ENCODE assay signal across 19 cellular contexts in genomic region chr14:96629558-96630222, GRCh38.
DNase-seq lines count a peak whose midpoint lies in the region; ATAC-seq and TF ChIP-seq lines count a peak whose summit lies in the region.
"Had no signal": no experiment of that assay in that cellular context is flagged by ENCODE, and none has a peak within 500 bp of the region (broad histone marks: within the 10 kb centered on the region; RNA-seq: fewer than 3 reads in every experiment).

No MANE protein-coding gene starts in this region.

- H3K4me1 Mint-ChIP-seq in progenitor cell of endocrine pancreas (ENCODE audit: low read depth) = no peaks in the 10 kb centered on the region
- no peaks in the 10 kb centered on the region for H3K4me1 Mint-ChIP-seq in CD4-positive, alpha-beta T cell (ENCODE audit: low read depth)

- no peaks in the 10 kb centered on the region for H3K9me3 Mint-ChIP-seq in progenitor cell of endocrine pancreas (ENCODE audit: low read depth)
- no peaks in the 10 kb centered on the region for H3K9me3 Mint-ChIP-seq in CD4-positive, alpha-beta T cell
- H3K9me3 Mint-ChIP-seq: HFFc6 had no signal

- no peaks in the 10 kb centered on the region for H3K36me3 Mint-ChIP-seq in progenitor cell of endocrine pancreas (ENCODE audit: insufficient read depth)
- no peaks in the 10 kb centered on the region for H3K36me3 Mint-ChIP-seq in CD4-positive, alpha-beta T cell (ENCODE audit: low read depth)

- no peaks in the 10 kb centered on the region for H3K9me3 ChIP-seq in Peyer's patch
- H3K9me3 ChIP-seq in CD4-positive, alpha-beta T cell (ENCODE audit: control insufficient read depth, low read length) = no peaks in the 10 kb centered on the region
- no peaks in the 10 kb centered on the region for H3K9me3 ChIP-seq in body of pancreas
- H3K9me3 ChIP-seq: A549 had no signal

- H3K27ac ChIP-seq in Peyer's patch = no peak overlapping the region
- no peak overlapping the region for H3K27ac ChIP-seq in CD4-positive, alpha-beta T cell (ENCODE audit: low read depth, low read length)
- H3K27ac ChIP-seq in body of pancreas = no peak overlapping the region
- H3K27ac ChIP-seq: A549, KMS-11, PC-9 had no signal

- H3K27ac Mint-ChIP-seq in progenitor cell of endocrine pancreas = no peak overlapping the region
- no peak overlapping the region for H3K27ac Mint-ChIP-seq in CD4-positive, alpha-beta T cell
- H3K27ac Mint-ChIP-seq: HFFc6 had no signal

- H3K36me3 ChIP-seq in Peyer's patch = no peaks in the 10 kb centered on the region
- H3K36me3 ChIP-seq in body of pancreas (replicated peaks in 1 of 2; ENCODE audit: insufficient read depth in 1 of 2, low read depth in 2 of 2) = no peaks in the 10 kb centered on the region

- 40 to 62% methylated on average over 4 of the region's 4 CpGs for WGBS in body of pancreas, 2 donors

- no peak for ATAC-seq in CD4-positive, alpha-beta T cell (ENCODE audit: poor library complexity)
- ATAC-seq in body of pancreas = no peak
- ATAC-seq: A549 had no signal

- H3K27me3 ChIP-seq in Peyer's patch (no peaks in the 10 kb centered on the region), body of pancreas (no peaks in the 10 kb centered on the region)
- peaks cover 14% of the 10 kb centered on the region for H3K27me3 ChIP-seq in CD4-positive, alpha-beta T cell (ENCODE audit: control insufficient read depth, insufficient read depth, low read length)

- no peak for TF ChIP-seq POLR2A in Peyer's patch (IDR thresholded peaks at IDR 0.05)
- no peak for TF ChIP-seq POLR2A in body of pancreas (IDR thresholded peaks at IDR 0.05)

- TF ChIP-seq CTCF in Peyer's patch (IDR thresholded peaks at IDR 0.05) (no peak), progenitor cell of endocrine pancreas (IDR thresholded peaks at IDR 0.05; ENCODE audit: unreplicated experiment) (no peak), body of pancreas (IDR thresholded peaks at IDR 0.05) (no peak)
- TF ChIP-seq CTCF in CD4-positive, alpha-beta T cell (IDR thresholded peaks at IDR 0.05) = no peak

- no peak overlapping the region for H3K4me3 Mint-ChIP-seq in progenitor cell of endocrine pancreas (ENCODE audit: low read depth)
- no peak overlapping the region for H3K4me3 Mint-ChIP-seq in CD4-positive, alpha-beta T cell
- H3K4me3 Mint-ChIP-seq: HFFc6 had no signal

- H3K4me1 ChIP-seq in Peyer's patch = no peaks in the 10 kb centered on the region
- H3K4me1 ChIP-seq in body of pancreas = no peaks in the 10 kb centered on the region
- H3K4me1 ChIP-seq: A549 had no signal

- CTCF ChIA-PET in CD4-positive, alpha-beta T cell (lab: Charles Lee) = no interaction called here

- H3K27me3 Mint-ChIP-seq in progenitor cell of endocrine pancreas = peaks cover 7% of the 10 kb centered on the region
- peaks cover 7% of the 10 kb centered on the region for H3K27me3 Mint-ChIP-seq in CD4-positive, alpha-beta T cell

- no peak overlapping the region for H3K4me3 ChIP-seq in Peyer's patch
- H3K4me3 ChIP-seq in body of pancreas = no peak overlapping the region
- H3K4me3 ChIP-seq: A549, PC-9 had no signal

- DNase-seq in activated CD8-positive, alpha-beta memory T cell treated with anti-CD3 and anti-CD28 coated beads for 24 hours = peak; percentile 21
- DNase-seq in activated CD8-positive, alpha-beta memory T cell treated with anti-CD3 and anti-CD28 coated beads, Interleukin-2, amount 50 U/mL, for 4 hours = no peak
- DNase-seq in Peyer's patch (peak in 2 of 3 donors; percentile 8), islet precursor cell (peak; percentile 23), progenitor cell of endocrine pancreas (ENCODE audit: low spot score, unreplicated experiment) (peak; percentile 6), EL (no peak), body of pancreas (no peak)
- no peak for DNase-seq in CD4-positive, alpha-beta T cell
- DNase-seq: C1 segment of cervical spinal cord, DMS 273 treated with DMSO at 0.1 percent for 48 hours, HFFc6, NCI-H1048, NCI-H1436 treated with DMSO at 0.1 percent for 48 hours, NCI-H2029 treated with DMSO at 0.1 percent for 48 hours, NCI-H510A treated with DMSO at 0.1 percent for 48 hours, NCI-H82, PC-9 had no signal

- intact Hi-C loops in CD4-positive, alpha-beta T cell (cut with DNase I, micrococcal nuclease) = no loop called here
- intact Hi-C loops in body of pancreas (cut with DNase I) = no loop called here

- POLR2A ChIA-PET in CD4-positive, alpha-beta T cell (lab: Charles Lee) = no interaction called here

Comparison
In these comparisons a context has a peak if more than half of its experiments do, and no peak if none do; other contexts are left out.
1. DNase-seq: peak in activated CD8-positive, alpha-beta memory T cell treated with anti-CD3 and anti-CD28 coated beads for 24 hours (single experiment), Peyer's patch (2 of 3), islet precursor cell (single experiment) and progenitor cell of endocrine pancreas (single experiment); none in activated CD8-positive, alpha-beta memory T cell treated with anti-CD3 and anti-CD28 coated beads, Interleukin-2, amount 50 U/mL, for 4 hours (single experiment), CD4-positive, alpha-beta T cell (0 of 10), EL (single experiment) and body of pancreas (0 of 4).